Comparison of ENCODE assay signal across 8 cellular contexts in genomic region chr15:90932660-90932991, GRCh38. TPM values are rescaled to one million over a fixed set of nuclear protein-coding genes. Genes with fewer than 3 reads are reported as not detected.
A peak's percentile ranks its signal among the peaks of the same experiment; 100 is the strongest.
DNase-seq lines count a peak whose midpoint lies in the region; ATAC-seq and TF ChIP-seq lines count a peak whose summit lies in the region.

No MANE protein-coding gene starts in this region.

- 18% methylated on average over 5 of the region's 5 CpGs for WGBS in heart right ventricle, 2 donors

- H3K27me3 Mint-ChIP-seq in brain: peaks cover 8% of the 10 kb centered on the region

- no peak for DNase-seq in heart right ventricle
- DNase-seq in left cardiac atrium: no peak
- DNase-seq in vagina (ENCODE audit: extremely low spot score in 2 of 2): no peak
- DNase-seq in KG1 (lab: John Stamatoyannopoulos, UW): no peak
- DNase-seq in NCI-H1930 (lab: John Stamatoyannopoulos, UW): no peak
- DNase-seq in stimulated activated CD4-positive, alpha-beta T cell treated with anti-CD3 and anti-CD28 coated beads, Interleukin-15, amount 100 ng/mL, for 24 hours: no peak

- H3K36me3 ChIP-seq in heart right ventricle (peaks cover 0 to 16% (median 0%) of the 10 kb centered on the region in 9 donors), muscle layer of colon (ENCODE audit: insufficient read depth, low read length) (no peaks in the 10 kb centered on the region), vagina (no peaks in the 10 kb centered on the region)

- peak overlapping the region; percentile 89 to 99 (median 93) for H3K4me3 Mint-ChIP-seq in brain

- peaks cover 51% of the 10 kb centered on the region for H3K4me1 Mint-ChIP-seq in brain

- ATAC-seq in heart right ventricle (no peak), left cardiac atrium (no peak)

- no peak overlapping the region for H3K9ac ChIP-seq in muscle layer of colon (ENCODE audit: low read length)

- no peaks in the 10 kb centered on the region for H3K27me3 ChIP-seq in heart right ventricle
- no peaks in the 10 kb centered on the region for H3K27me3 ChIP-seq in muscle layer of colon (ENCODE audit: control insufficient read depth in 1 of 2, insufficient read depth in 2 of 2, low read length in 2 of 2)
- H3K27me3 ChIP-seq in vagina: no peaks in the 10 kb centered on the region

- peaks cover 9% of the 10 kb centered on the region for H3K36me3 Mint-ChIP-seq in brain

- peak overlapping the region; percentile 65 to 95 (median 88) for H3K27ac Mint-ChIP-seq in brain

- H3K9me3 ChIP-seq in heart right ventricle (no peaks in the 10 kb centered on the region), muscle layer of colon (ENCODE audit: low read length) (no peaks in the 10 kb centered on the region), vagina (no peaks in the 10 kb centered on the region)

- peaks cover 0 to 2% (median 0%) of the 10 kb centered on the region in 5 experiments for H3K9me3 Mint-ChIP-seq in brain

- no peak for TF ChIP-seq POLR2A in vagina (IDR thresholded peaks at IDR 0.05)

- intact Hi-C loops in heart right ventricle (cut with DNase I): loop anchor here in 7 of 10 donors (1.0 to 5.0 kb wide), 5 partner anchors 29 to 285 kb away; partner anchors contain the start of gene MAN2A2 (in 1 of the 7)
- intact Hi-C loops in left cardiac atrium (cut with DNase I): loop anchor here in 1 of 2 donors (2.0 kb wide), 1 partner anchor 30 kb away; the partner anchor contains the start of gene MAN2A2
- intact Hi-C loops in vagina (cut with DNase I): no loop called here

- TF ChIP-seq CTCF in heart right ventricle (IDR thresholded peaks at IDR 0.05) (peak in 3 of 9 donors; percentile 4 to 9 (median 6)), brain (conservative IDR thresholded peaks at IDR 0.05) (peak; percentile 4 to 26), vagina (IDR thresholded peaks at IDR 0.05) (no peak)

- H3K4me1 ChIP-seq in heart right ventricle (peaks cover 18 to 74% (median 53%) of the 10 kb centered on the region in 9 donors), muscle layer of colon (ENCODE audit: insufficient read depth, low read length) (peaks cover 48% of the 10 kb centered on the region), vagina (peaks cover 55% of the 10 kb centered on the region)

- H3K4me3 ChIP-seq in heart right ventricle (peak overlapping the region in 9 of 10 donors; percentile 49 to 92 (median 80)), muscle layer of colon (ENCODE audit: low read depth in 1 of 2, low read length in 2 of 2) (peak overlapping the region; percentile 72 to 91), vagina (peak overlapping the region; percentile 72 to 75)

- H3K27ac ChIP-seq in heart right ventricle (peak overlapping the region; percentile 81 to 98 (median 96)), muscle layer of colon (ENCODE audit: low read depth, low read length) (peak overlapping the region; percentile 79), vagina (peak overlapping the region; percentile 93)

RNA-seq across cellular contexts. Expression of gene HDDC3, which starts 0.3 kb away (rescaled TPM):
- total RNA-seq in heart right ventricle: 10 to 100 TPM; 10.7 to 18.2 (median 14.6) TPM
- polyA plus RNA-seq in heart right ventricle: 10 to 100 TPM; 15.3 to 18.0 TPM
- 10 to 100 TPM; 12.2 to 17.1 TPM for total RNA-seq in left cardiac atrium
- polyA plus RNA-seq in brain (ENCODE audit: insufficient read depth, low read depth, low replicate concordance): 19.8 TPM
- total RNA-seq in vagina: 7.9 TPM

RNA-seq across cellular contexts. Expression of gene UNC45A, which starts 2.5 kb away (rescaled TPM):
- total RNA-seq in heart right ventricle (10 to 100 TPM; 19.2 to 28.0 (median 24.7) TPM), left cardiac atrium (10 to 100 TPM; 27.3 to 29.5 TPM), vagina (62.1 TPM)
- polyA plus RNA-seq in heart right ventricle (10 to 100 TPM; 26.0 to 26.4 TPM), brain (ENCODE audit: insufficient read depth, low read depth, low replicate concordance) (85.1 TPM)

RNA-seq across cellular contexts. Expression of gene RCCD1, which starts 22.1 kb away (rescaled TPM):
- 10 to 100 TPM in 1 of 10 donors, 1 to 10 TPM in 9; 5.5 to 11.8 (median 7.6) TPM for total RNA-seq in heart right ventricle
- polyA plus RNA-seq in heart right ventricle: 1 to 10 TPM; 6.0 to 8.3 TPM
- 10 to 100 TPM in 1 of 2 donors, 1 to 10 TPM in 1; 8.4 to 10.6 TPM for total RNA-seq in left cardiac atrium
- 13.5 TPM for polyA plus RNA-seq in brain (ENCODE audit: insufficient read depth, low read depth, low replicate concordance)
- 6.9 TPM for total RNA-seq in vagina

RNA-seq across cellular contexts. Expression of gene MAN2A2, which starts 29.5 kb away (rescaled TPM):
- total RNA-seq in heart right ventricle (100 to 1,000 TPM in 4 of 10 donors, 10 to 100 TPM in 6; 78.3 to 157 (median 98.1) TPM), left cardiac atrium (10 to 100 TPM; 79.3 to 83.2 TPM), vagina (46.7 TPM)
- polyA plus RNA-seq in heart right ventricle (10 to 100 TPM; 24.8 to 84.5 TPM), brain (ENCODE audit: insufficient read depth, low read depth, low replicate concordance) (58.2 TPM)

RNA-seq across cellular contexts. Expression of gene FES, which starts 48.3 kb away (rescaled TPM):
- 10 to 100 TPM in 8 of 10 donors, 1 to 10 TPM in 2; 8.6 to 27.7 (median 11.5) TPM for total RNA-seq in heart right ventricle
- polyA plus RNA-seq in heart right ventricle: 10 to 100 TPM; 17.7 to 23.3 TPM
- 10 to 100 TPM; 26.9 to 29.2 TPM for total RNA-seq in left cardiac atrium
- 4.1 TPM for polyA plus RNA-seq in brain (ENCODE audit: insufficient read depth, low read depth, low replicate concordance)
- 47.4 TPM for total RNA-seq in vagina

Comparison
In these comparisons a context has a peak if more than half of its experiments do, and no peak if none do; other contexts are left out.
1. CTCF ChIP-seq: peak in brain (2 of 2); none in vagina (0 of 3).
2. Peak in every context shown above with its lines, with median percentiles within 50 percentile points of each other: H3K27ac ChIP-seq and H3K4me3 ChIP-seq.